Comparison of ENCODE assay signal across 14 cellular contexts in genomic region chr6:3831741-3832530, GRCh38.
"Had no signal": no experiment of that assay in that cellular context is flagged by ENCODE, and none has a peak within 500 bp of the region (broad histone marks: within the 10 kb centered on the region; RNA-seq: fewer than 3 reads in every experiment).

No MANE protein-coding gene starts in this region.

- H3K4me1 Mint-ChIP-seq: activated naive CD8-positive, alpha-beta T cell treated with anti-CD3 and anti-CD28 coated beads, Interleukin-2, amount 50 U/mL, for 24 hours; neural progenitor cell; T-cell had no signal

- H3K9ac ChIP-seq: neural progenitor cell, parathyroid adenoma had no signal

- H3K27ac ChIP-seq: cardiac muscle cell, neural progenitor cell, parathyroid adenoma, spleen, tibial nerve, VCaP had no signal

- ATAC-seq: activated naive CD8-positive, alpha-beta T cell treated with anti-CD3 and anti-CD28 coated beads, Interleukin-2, amount 50 U/mL, for 24 hours; stimulated activated naive B cell treated with anti-CD40 and anti-IgM and Interleukin-4, amounts not matched to agents 10 μg/mL and 1 μg/mL and 100 μg/mL, for 72 hours; T-cell had no signal

- H3K36me3 Mint-ChIP-seq: activated CD4-positive, alpha-beta memory T cell treated with anti-CD3 and anti-CD28 coated beads for 36 hours; neural progenitor cell; stimulated activated naive B cell treated with anti-CD40 and anti-IgM and Interleukin-4, amounts not matched to agents 10 μg/mL and 1 μg/mL and 100 μg/mL, for 72 hours; T-cell had no signal

- DNase-seq: activated CD4-positive, alpha-beta memory T cell treated with anti-CD3 and anti-CD28 coated beads for 36 hours; activated naive CD8-positive, alpha-beta T cell treated with anti-CD3 and anti-CD28 coated beads, Interleukin-2, amount 50 U/mL, for 24 hours; activated T-cell treated with anti-CD3 and anti-CD28 coated beads, Interleukin-2, amount 50 U/mL, for 48 hours; effector CD4-positive, alpha-beta T cell; spleen; stimulated activated CD4-positive, alpha-beta T cell treated with anti-CD3 and anti-CD28 coated beads, Interleukin-1b, Interleukin-23, amount 100 ng/mL, for 48 hours; stimulated activated naive B cell treated with anti-CD40 and anti-IgM and Interleukin-4, amounts not matched to agents 10 μg/mL and 1 μg/mL and 100 μg/mL, for 72 hours; T-cell had no signal

- H3K36me3 ChIP-seq: ascending aorta, cardiac muscle cell, neural progenitor cell, spleen, tibial nerve had no signal

- H3K4me3 ChIP-seq: ascending aorta, cardiac muscle cell, neural progenitor cell, spleen, tibial nerve had no signal

- H3K9me3 ChIP-seq: ascending aorta, spleen, tibial nerve had no signal

- H3K27me3 ChIP-seq: ascending aorta, cardiac muscle cell, neural progenitor cell, spleen, tibial nerve had no signal

- H3K9me3 Mint-ChIP-seq: activated CD4-positive, alpha-beta memory T cell treated with anti-CD3 and anti-CD28 coated beads for 36 hours; activated naive CD8-positive, alpha-beta T cell treated with anti-CD3 and anti-CD28 coated beads, Interleukin-2, amount 50 U/mL, for 24 hours; neural progenitor cell; stimulated activated naive B cell treated with anti-CD40 and anti-IgM and Interleukin-4, amounts not matched to agents 10 μg/mL and 1 μg/mL and 100 μg/mL, for 72 hours; T-cell had no signal

- H3K4me1 ChIP-seq: neural progenitor cell, parathyroid adenoma, spleen had no signal

- H3K27ac Mint-ChIP-seq: activated CD4-positive, alpha-beta memory T cell treated with anti-CD3 and anti-CD28 coated beads for 36 hours; activated naive CD8-positive, alpha-beta T cell treated with anti-CD3 and anti-CD28 coated beads, Interleukin-2, amount 50 U/mL, for 24 hours; neural progenitor cell; stimulated activated naive B cell treated with anti-CD40 and anti-IgM and Interleukin-4, amounts not matched to agents 10 μg/mL and 1 μg/mL and 100 μg/mL, for 72 hours; T-cell had no signal

- H3K4me3 Mint-ChIP-seq: activated CD4-positive, alpha-beta memory T cell treated with anti-CD3 and anti-CD28 coated beads for 36 hours; activated naive CD8-positive, alpha-beta T cell treated with anti-CD3 and anti-CD28 coated beads, Interleukin-2, amount 50 U/mL, for 24 hours; neural progenitor cell; stimulated activated naive B cell treated with anti-CD40 and anti-IgM and Interleukin-4, amounts not matched to agents 10 μg/mL and 1 μg/mL and 100 μg/mL, for 72 hours; T-cell had no signal
